Comparison of ENCODE assay signal across 21 cellular contexts in the genomic region with DNA sequence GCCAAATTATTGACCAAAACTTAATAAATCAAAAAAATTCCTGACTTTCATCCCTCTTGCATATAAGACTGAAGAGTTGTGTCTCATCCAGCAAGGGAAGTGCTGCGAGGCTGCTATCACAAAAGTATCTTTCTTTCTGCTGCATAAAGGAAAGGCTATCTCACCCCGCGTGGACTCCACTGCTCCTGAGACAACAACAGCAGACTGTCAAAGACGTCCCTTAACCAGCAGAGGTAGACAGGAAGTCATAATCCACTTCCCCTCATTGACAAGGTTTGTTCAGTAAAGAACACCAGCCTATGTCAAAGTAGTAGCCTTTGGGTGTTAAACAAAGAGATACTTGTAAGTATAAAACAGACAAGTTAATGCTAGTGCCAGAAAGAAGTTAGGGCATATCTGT. TPM values are rescaled to one million over a fixed set of nuclear protein-coding genes. Genes with fewer than 3 reads are reported as not detected.
A peak's percentile ranks its signal among the peaks of the same experiment; 100 is the strongest.
DNase-seq lines count a peak whose midpoint lies in the region; ATAC-seq and TF ChIP-seq lines count a peak whose summit lies in the region.
"Had no signal": no experiment of that assay in that cellular context is flagged by ENCODE, and none has a peak within 500 bp of the region (broad histone marks: within the 10 kb centered on the region; RNA-seq: fewer than 3 reads in every experiment).

No MANE protein-coding gene starts in this region.

- no peak overlapping the region for H3K4me2 ChIP-seq in PC-3 (ENCODE audit: low read length)
- H3K4me2 ChIP-seq: SK-N-SH had no signal

- no peaks in the 10 kb centered on the region for H4K20me1 ChIP-seq in PC-3 (ENCODE audit: low read length)

- H3K36me3 ChIP-seq in PC-3 (ENCODE audit: low read depth, low read length) = peaks cover 7% of the 10 kb centered on the region; the same call in 1 of the 2 replicates
- H3K36me3 ChIP-seq in MG63 = peaks cover 39% of the 10 kb centered on the region

- POLR2A ChIA-PET in PC-3 (lab: Charles Lee; ENCODE audit: unreplicated experiment) = interaction anchor here (0.6 kb wide), 1 partner anchor 20 kb away, joined by 4 read pairs; no protein-coding TSS in a partner anchor
- POLR2A ChIA-PET in naive thymus-derived CD8-positive, alpha-beta T cell (lab: Charles Lee) = interaction anchor here (0.5 kb wide), 1 partner anchor 17 kb away, joined by 3 read pairs; no protein-coding TSS in a partner anchor

- H3K27me3 ChIP-seq in PC-3 (ENCODE audit: low read length) (no peaks in the 10 kb centered on the region), MG63 (no peaks in the 10 kb centered on the region)
- H3K27me3 ChIP-seq: esophagus squamous epithelium had no signal

- H3K9me3 ChIP-seq in PC-3 (ENCODE audit: low read length) (no peaks in the 10 kb centered on the region), MG63 (no peaks in the 10 kb centered on the region)
- H3K9me3 ChIP-seq: esophagus squamous epithelium, SK-N-SH had no signal

- 0 out of 2 replicates have a peak, but pooled peaks cover 11% of the 10 kb centered on the region for H3K79me2 ChIP-seq in PC-3 (ENCODE audit: low read length)

- no peak overlapping the region for H2AFZ ChIP-seq in PC-3 (ENCODE audit: low read length)
- H2AFZ ChIP-seq: GM23248, parathyroid adenoma had no signal

- H3K9me3 Mint-ChIP-seq in activated CD4-positive, alpha-beta T cell treated with anti-CD3 and anti-CD28 coated beads, Interleukin-2, amount 10 ng/mL, durations not matched to agents 24 days and 14 days = no peaks in the 10 kb centered on the region
- H3K9me3 Mint-ChIP-seq in activated naive CD8-positive, alpha-beta T cell (ENCODE audit: low read depth) = no peaks in the 10 kb centered on the region
- H3K9me3 Mint-ChIP-seq in naive thymus-derived CD8-positive, alpha-beta T cell = no peaks in the 10 kb centered on the region
- H3K9me3 Mint-ChIP-seq: activated B cell treated with CpG ODN at 0.5 μM for 24 hours, CD14-positive monocyte, type B pancreatic cell had no signal

- H3K4me3 Mint-ChIP-seq in activated CD4-positive, alpha-beta T cell treated with anti-CD3 and anti-CD28 coated beads, Interleukin-2, amount 10 ng/mL, durations not matched to agents 24 days and 14 days = peak overlapping the region; percentile 12
- H3K4me3 Mint-ChIP-seq in activated naive CD8-positive, alpha-beta T cell = no peak overlapping the region
- H3K4me3 Mint-ChIP-seq in naive thymus-derived CD8-positive, alpha-beta T cell = peak overlapping the region in 5 of 10 donors; percentile 6 to 64 (median 31)
- H3K4me3 Mint-ChIP-seq: activated B cell treated with CpG ODN at 0.5 μM for 24 hours, CD14-positive monocyte, type B pancreatic cell had no signal

- CTCF ChIA-PET in PC-3 (lab: Charles Lee) = no interaction called here

- H3K27ac Mint-ChIP-seq in activated CD4-positive, alpha-beta T cell treated with anti-CD3 and anti-CD28 coated beads, Interleukin-2, amount 10 ng/mL, durations not matched to agents 24 days and 14 days = peak overlapping the region; percentile 81
- peak overlapping the region; percentile 87 for H3K27ac Mint-ChIP-seq in activated naive CD8-positive, alpha-beta T cell
- H3K27ac Mint-ChIP-seq in naive thymus-derived CD8-positive, alpha-beta T cell = peak overlapping the region; percentile 76 to 95 (median 88)
- H3K27ac Mint-ChIP-seq: activated B cell treated with CpG ODN at 0.5 μM for 24 hours, type B pancreatic cell had no signal

- no peak overlapping the region for H3K4me3 ChIP-seq in PC-3 (ENCODE audit: low read length)
- H3K4me3 ChIP-seq in MG63 = no peak overlapping the region
- H3K4me3 ChIP-seq: esophagus squamous epithelium, GM23248 had no signal

- H3K27me3 Mint-ChIP-seq in activated CD4-positive, alpha-beta T cell treated with anti-CD3 and anti-CD28 coated beads, Interleukin-2, amount 10 ng/mL, durations not matched to agents 24 days and 14 days = no peaks in the 10 kb centered on the region
- no peaks in the 10 kb centered on the region for H3K27me3 Mint-ChIP-seq in activated naive CD8-positive, alpha-beta T cell
- no peaks in the 10 kb centered on the region for H3K27me3 Mint-ChIP-seq in naive thymus-derived CD8-positive, alpha-beta T cell
- H3K27me3 Mint-ChIP-seq: activated B cell treated with CpG ODN at 0.5 μM for 24 hours, type B pancreatic cell had no signal

- no peak overlapping the region for H3K27ac ChIP-seq in PC-3 (ENCODE audit: low read length)
- H3K27ac ChIP-seq: esophagus squamous epithelium, GM23248, parathyroid adenoma had no signal

- H3F3A ChIP-seq in PC-3 (ENCODE audit: low read length, unreplicated experiment) = no peaks in the 10 kb centered on the region

- no peaks in the 10 kb centered on the region for H3K9me2 ChIP-seq in PC-3 (replicated peaks; ENCODE audit: low read length)
- H3K9me2 ChIP-seq: SK-N-SH had no signal

- intact Hi-C loops in activated CD4-positive, alpha-beta T cell treated with anti-CD3 and anti-CD28 coated beads, Interleukin-2, amount 10 ng/mL, durations not matched to agents 24 days and 14 days (cut with micrococcal nuclease) = no loop called here
- intact Hi-C loops in PC-3 (cut with micrococcal nuclease) = no loop called here

- no peak for ATAC-seq in PC-3
- peak; percentile 81 to 96 for ATAC-seq in naive thymus-derived CD8-positive, alpha-beta T cell
- no peak for ATAC-seq in HG03342 (IDR thresholded peaks at IDR 0.05; ENCODE audit: unreplicated experiment)

- TSS peak; percentile 11 for BruUV-seq in PC-3 (replicated peaks; lab: Mats Ljungman, UMichigan)

- peaks cover 34% of the 10 kb centered on the region for H3K36me3 Mint-ChIP-seq in activated CD4-positive, alpha-beta T cell treated with anti-CD3 and anti-CD28 coated beads, Interleukin-2, amount 10 ng/mL, durations not matched to agents 24 days and 14 days (ENCODE audit: low read depth)
- peaks cover 7% of the 10 kb centered on the region for H3K36me3 Mint-ChIP-seq in activated naive CD8-positive, alpha-beta T cell
- H3K36me3 Mint-ChIP-seq in naive thymus-derived CD8-positive, alpha-beta T cell = peaks cover 0 to 61% (median 5%) of the 10 kb centered on the region in 3 donors

- no peak overlapping the region for H3K9ac ChIP-seq in PC-3 (ENCODE audit: low read length)
- H3K9ac ChIP-seq: GM23248, parathyroid adenoma, SK-N-SH had no signal

- no peaks in the 10 kb centered on the region for H3K4me1 ChIP-seq in PC-3 (ENCODE audit: insufficient read depth, low read length)
- H3K4me1 ChIP-seq: parathyroid adenoma had no signal

- peak; percentile 75 for DNase-seq in activated CD4-positive, alpha-beta T cell treated with anti-CD3 and anti-CD28 coated beads, Interleukin-2, amount 10 ng/mL, durations not matched to agents 24 days and 14 days
- no peak for DNase-seq in activated CD4-positive, alpha-beta T cell treated with anti-CD3 and anti-CD28 coated beads for 1 hour
- DNase-seq in PC-3 (no peak), MG63 (no peak)
- peak in 2 of 10 donors; percentile 23 to 34 for DNase-seq in naive thymus-derived CD8-positive, alpha-beta T cell
- DNase-seq in effector CD4-positive, alpha-beta T cell = no peak
- DNase-seq: activated B cell treated with CpG ODN at 0.5 μM for 24 hours; activated T-cell treated with anti-CD3 and anti-CD28 coated beads, Interleukin-2, amount 50 U/mL, for 1 hour; cortex of kidney; EL; esophagus squamous epithelium; GM23248; NCI-H187 treated with DMSO at 0.1 percent for 48 hours; NCI-H510A treated with DMSO at 0.1 percent for 48 hours; SK-N-SH; small intestine had no signal

- TF ChIP-seq CTCF in PC-3 (conservative IDR thresholded peaks at IDR 0.05; ENCODE audit: low read depth, low read length) = no peak

- H3K4me1 Mint-ChIP-seq in activated CD4-positive, alpha-beta T cell treated with anti-CD3 and anti-CD28 coated beads, Interleukin-2, amount 10 ng/mL, durations not matched to agents 24 days and 14 days = peaks cover 35% of the 10 kb centered on the region
- H3K4me1 Mint-ChIP-seq in activated naive CD8-positive, alpha-beta T cell (ENCODE audit: low read depth) = peaks cover 26% of the 10 kb centered on the region
- H3K4me1 Mint-ChIP-seq in naive thymus-derived CD8-positive, alpha-beta T cell = peaks cover 19 to 39% (median 30%) of the 10 kb centered on the region in 4 donors
- H3K4me1 Mint-ChIP-seq: CD14-positive monocyte had no signal

RNA-seq across cellular contexts. Expression of a gene that starts 29.4 kb away (rescaled TPM):
- 52.8 and 60.0 TPM in 2 replicates for total RNA-seq in activated CD4-positive, alpha-beta T cell treated with anti-CD3 and anti-CD28 coated beads, Interleukin-2, amount 10 ng/mL, durations not matched to agents 24 days and 14 days
- total RNA-seq in PC-3 (2014; rRNA removed) = 46.8 and 63.3 TPM in 2 replicates
- total RNA-seq in naive thymus-derived CD8-positive, alpha-beta T cell = 10 to 100 TPM; 74.0 to 77.8 TPM
- polyA plus RNA-seq in naive thymus-derived CD8-positive, alpha-beta T cell = 10 to 100 TPM; 60.1 to 72.7 (median 62.9) TPM
- total RNA-seq in MG63 (2014; rRNA removed; shearing (Covaris generic); ENCODE audit: low replicate concordance) = 33.1 and 65.5 TPM in 2 replicates

Comparison
In these comparisons a context has a peak if more than half of its experiments do, and no peak if none do; other contexts are left out.
1. ATAC-seq: peak in naive thymus-derived CD8-positive, alpha-beta T cell (2 of 2); none in PC-3 (single experiment) and HG03342 (single experiment).
2. Peak in every context shown above with its lines, with median percentiles within 50 percentile points of each other: H3K27ac Mint-ChIP-seq.